Comparison of ENCODE assay signal across 1 cellular context in genomic region chr4:109815151-109816081, GRCh38.
TF ChIP-seq lines count a peak whose summit lies in the region.

GAR1 (plus strand) TSS chr4:109815762; CDS start chr4:109816165, 403 bp downstream.

TF ChIP-seq in WTC11, 78 proteins besides CTCF, POLR2A, EP300 and RAD21 (continued from another document and continues in another):
- TF ChIP-seq ZNF532 (CRISPR knock-in tag; IDR thresholded peaks at IDR 0.05; ENCODE audit: borderline replicate concordance) (no peak), ZNF219 (CRISPR knock-in tag; IDR thresholded peaks at IDR 0.05; ENCODE audit: borderline replicate concordance) (no peak), ZNF425 (CRISPR knock-in tag; conservative IDR thresholded peaks at IDR 0.05) (no peak), ZBTB21 (CRISPR knock-in tag; IDR thresholded peaks at IDR 0.05; ENCODE audit: borderline replicate concordance) (no peak), MLX (CRISPR knock-in tag; IDR thresholded peaks at IDR 0.05) (no peak), ZSCAN18 (CRISPR knock-in tag; IDR thresholded peaks at IDR 0.05) (no peak), ZNF512 (CRISPR knock-in tag; IDR thresholded peaks at IDR 0.05; ENCODE audit: borderline replicate concordance) (no peak), ERG (CRISPR knock-in tag; IDR thresholded peaks at IDR 0.05) (no peak), NR3C1 (CRISPR knock-in tag; conservative IDR thresholded peaks at IDR 0.05; ENCODE audit: low read depth) (no peak), E2F4 (CRISPR knock-in tag; IDR thresholded peaks at IDR 0.05; ENCODE audit: borderline replicate concordance, low read depth) (no peak), ELF4 (CRISPR knock-in tag; IDR thresholded peaks at IDR 0.05; ENCODE audit: low read depth) (no peak), CREB1 (CRISPR knock-in tag; IDR thresholded peaks at IDR 0.05) (no peak; the same call in 1 of the 2 replicates), RORB (CRISPR knock-in tag; IDR thresholded peaks at IDR 0.05) (no peak), ZMAT4 (CRISPR knock-in tag; IDR thresholded peaks at IDR 0.05) (no peak), RELA (CRISPR knock-in tag; IDR thresholded peaks at IDR 0.05; ENCODE audit: borderline replicate concordance) (no peak), JAZF1 (CRISPR knock-in tag; IDR thresholded peaks at IDR 0.05) (no peak), ZNF121 (CRISPR knock-in tag; IDR thresholded peaks at IDR 0.05) (no peak), OVOL2 (CRISPR knock-in tag; IDR thresholded peaks at IDR 0.05; ENCODE audit: borderline replicate concordance) (no peak), KAT7 (CRISPR knock-in tag; IDR thresholded peaks at IDR 0.05; ENCODE audit: borderline replicate concordance) (peak; percentile 39; the same call in 1 of the 2 replicates), USF2 (CRISPR knock-in tag; IDR thresholded peaks at IDR 0.05) (peak; percentile 81), IRF1 (CRISPR knock-in tag; IDR thresholded peaks at IDR 0.05) (0 out of 2 replicates have a peak, but pooled peaks have one; percentile 37), ZNF423 (CRISPR knock-in tag; IDR thresholded peaks at IDR 0.05) (no peak), PRDM15 (CRISPR knock-in tag; IDR thresholded peaks at IDR 0.05) (no peak), E2F5 (CRISPR knock-in tag; IDR thresholded peaks at IDR 0.05) (no peak), ZNF671 (CRISPR knock-in tag; IDR thresholded peaks at IDR 0.05) (no peak), IRF2 (CRISPR knock-in tag; IDR thresholded peaks at IDR 0.05; ENCODE audit: borderline replicate concordance, low read depth) (no peak), CDX4 (CRISPR knock-in tag; IDR thresholded peaks at IDR 0.05; ENCODE audit: borderline replicate concordance) (no peak), FOXJ3 (CRISPR knock-in tag; IDR thresholded peaks at IDR 0.05; ENCODE audit: borderline replicate concordance) (no peak), PRRX2 (CRISPR knock-in tag; IDR thresholded peaks at IDR 0.05) (no peak), ATF3 (CRISPR knock-in tag; conservative IDR thresholded peaks at IDR 0.05) (no peak), USF1 (CRISPR knock-in tag; IDR thresholded peaks at IDR 0.05) (peak; percentile 85), SP1 (CRISPR knock-in tag; conservative IDR thresholded peaks at IDR 0.05) (peak; percentile 81), CREM (CRISPR knock-in tag; IDR thresholded peaks at IDR 0.05) (peak; percentile 98)
